13 cellular contexts compared by ENCODE assay signal in the genomic region with DNA sequence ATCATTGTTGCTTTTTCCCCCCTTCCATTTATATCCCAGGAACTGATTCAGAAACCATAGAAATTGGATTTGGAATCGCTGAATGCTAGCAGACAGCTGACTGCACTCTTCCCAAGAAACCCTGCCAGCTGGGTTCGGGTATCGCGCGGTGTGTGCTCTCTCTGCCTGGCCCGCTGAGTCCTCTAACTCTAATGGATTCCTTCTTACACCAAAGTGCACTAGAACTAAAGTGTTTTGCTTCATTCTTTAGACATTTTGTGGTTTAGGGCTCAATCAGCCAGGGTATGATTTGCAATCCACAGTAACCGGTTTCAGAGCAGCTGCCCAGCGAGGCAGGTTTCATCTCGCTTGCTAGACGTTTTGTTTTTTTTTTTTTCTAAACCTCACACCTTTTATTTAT.
A peak's percentile ranks its signal among the peaks of the same experiment; 100 is the strongest.
DNase-seq lines count a peak whose midpoint lies in the region; ATAC-seq and TF ChIP-seq lines count a peak whose summit lies in the region.
"Had no signal": no experiment of that assay in that cellular context is flagged by ENCODE, and none has a peak within 500 bp of the region (broad histone marks: within the 10 kb centered on the region; RNA-seq: fewer than 3 reads in every experiment).

No MANE protein-coding gene starts in this region.

- H3K36me3 ChIP-seq in MG63: peaks cover 10% of the 10 kb centered on the region
- H3K36me3 ChIP-seq: heart left ventricle, thyroid gland had no signal

- DNase-seq in NCI-H2029 treated with DMSO at 0.1 percent for 48 hours (lab: John Stamatoyannopoulos, UW) (peak; percentile 22), NCI-H2029 (lab: John Stamatoyannopoulos, UW) (no peak), kidney glomerular epithelial cell (lab: John Stamatoyannopoulos, UW) (peak; percentile 31), ureter (ENCODE audit: low spot score) (peak; percentile 47), NCI-H1417 treated with DMSO at 0.1 percent for 48 hours (lab: John Stamatoyannopoulos, UW) (no peak), MG63 (no peak)
- DNase-seq: activated naive CD4-positive, alpha-beta T cell treated with anti-CD3 and anti-CD28 coated beads, Interleukin-2, amount 10 ng/mL, durations not matched to agents 7 days and 5 days; heart left ventricle; small intestine had no signal

- H3K27me3 ChIP-seq in MG63: no peaks in the 10 kb centered on the region
- H3K27me3 ChIP-seq: heart left ventricle, thyroid gland had no signal

- ATAC-seq in SK-N-SH treated with all-trans-retinoic acid at 6 μM for 48 hours (peak; percentile 75), HG03520 (IDR thresholded peaks at IDR 0.05; ENCODE audit: unreplicated experiment) (no peak)
- ATAC-seq: A549 had no signal

- no peaks in the 10 kb centered on the region for H3K9me3 ChIP-seq in MG63
- H3K9me3 ChIP-seq: A549, heart left ventricle, thyroid gland had no signal

- H3K4me3 ChIP-seq in MG63: no peak overlapping the region
- H3K4me3 ChIP-seq: A549, thyroid gland had no signal

TF ChIP-seq in SK-N-SH treated with all-trans-retinoic acid at 6 μM for 48 hours, 23 proteins besides CTCF, POLR2A, EP300 and RAD21:
- TF ChIP-seq ZFP3 (CRISPR knock-in tag; IDR thresholded peaks at IDR 0.05): no peak
- no peak for TF ChIP-seq ZC3H10 (CRISPR knock-in tag; IDR thresholded peaks at IDR 0.05)
- no peak for TF ChIP-seq PPARA (CRISPR knock-in tag; IDR thresholded peaks at IDR 0.05; ENCODE audit: borderline replicate concordance)
- TF ChIP-seq ZNF8 (CRISPR knock-in tag; IDR thresholded peaks at IDR 0.05): no peak
- no peak for TF ChIP-seq RARB (CRISPR knock-in tag; IDR thresholded peaks at IDR 0.05)
- TF ChIP-seq, protein P1, sequence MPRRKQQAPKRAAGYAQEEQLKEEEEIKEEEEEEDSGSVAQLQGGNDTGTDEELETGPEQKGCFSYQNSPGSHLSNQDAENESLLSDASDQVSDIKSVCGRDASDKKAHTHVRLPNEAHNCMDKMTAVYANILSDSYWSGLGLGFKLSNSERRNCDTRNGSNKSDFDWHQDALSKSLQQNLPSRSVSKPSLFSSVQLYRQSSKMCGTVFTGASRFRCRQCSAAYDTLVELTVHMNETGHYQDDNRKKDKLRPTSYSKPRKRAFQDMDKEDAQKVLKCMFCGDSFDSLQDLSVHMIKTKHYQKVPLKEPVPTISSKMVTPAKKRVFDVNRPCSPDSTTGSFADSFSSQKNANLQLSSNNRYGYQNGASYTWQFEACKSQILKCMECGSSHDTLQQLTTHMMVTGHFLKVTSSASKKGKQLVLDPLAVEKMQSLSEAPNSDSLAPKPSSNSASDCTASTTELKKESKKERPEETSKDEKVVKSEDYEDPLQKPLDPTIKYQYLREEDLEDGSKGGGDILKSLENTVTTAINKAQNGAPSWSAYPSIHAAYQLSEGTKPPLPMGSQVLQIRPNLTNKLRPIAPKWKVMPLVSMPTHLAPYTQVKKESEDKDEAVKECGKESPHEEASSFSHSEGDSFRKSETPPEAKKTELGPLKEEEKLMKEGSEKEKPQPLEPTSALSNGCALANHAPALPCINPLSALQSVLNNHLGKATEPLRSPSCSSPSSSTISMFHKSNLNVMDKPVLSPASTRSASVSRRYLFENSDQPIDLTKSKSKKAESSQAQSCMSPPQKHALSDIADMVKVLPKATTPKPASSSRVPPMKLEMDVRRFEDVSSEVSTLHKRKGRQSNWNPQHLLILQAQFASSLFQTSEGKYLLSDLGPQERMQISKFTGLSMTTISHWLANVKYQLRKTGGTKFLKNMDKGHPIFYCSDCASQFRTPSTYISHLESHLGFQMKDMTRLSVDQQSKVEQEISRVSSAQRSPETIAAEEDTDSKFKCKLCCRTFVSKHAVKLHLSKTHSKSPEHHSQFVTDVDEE (CRISPR knock-in tag; IDR thresholded peaks at IDR 0.05): no peak
- TF ChIP-seq ZNF565 (CRISPR knock-in tag; conservative IDR thresholded peaks at IDR 0.05; ENCODE audit: low read depth): no peak
- no peak for TF ChIP-seq ISL1 (CRISPR knock-in tag; IDR thresholded peaks at IDR 0.05)
- TF ChIP-seq POU6F1 (CRISPR knock-in tag; IDR thresholded peaks at IDR 0.05; ENCODE audit: borderline replicate concordance, low read depth): no peak
- TF ChIP-seq CSDC2 (CRISPR knock-in tag; IDR thresholded peaks at IDR 0.05): no peak
- no peak for TF ChIP-seq GLIS3 (CRISPR knock-in tag; IDR thresholded peaks at IDR 0.05)
- no peak for TF ChIP-seq CSRNP3 (CRISPR knock-in tag; IDR thresholded peaks at IDR 0.05)

Comparison
In these comparisons a context has a peak if more than half of its experiments do, and no peak if none do; other contexts are left out.
1. DNase-seq: peak in NCI-H2029 treated with DMSO at 0.1 percent for 48 hours (single experiment), kidney glomerular epithelial cell (single experiment) and ureter (single experiment); none in NCI-H2029 (single experiment), NCI-H1417 treated with DMSO at 0.1 percent for 48 hours (single experiment) and MG63 (single experiment).